Comparison of ENCODE assay signal across 8 cellular contexts in genomic region chr13:114130708-114131580, GRCh38. TPM values are rescaled to one million over a fixed set of nuclear protein-coding genes. Genes with fewer than 3 reads are reported as not detected.
DNase-seq lines count a peak whose midpoint lies in the region; ATAC-seq and TF ChIP-seq lines count a peak whose summit lies in the region.

No MANE protein-coding gene starts in this region.

- H3K4me2 ChIP-seq in OCI-LY3 (ENCODE audit: low read length): peak overlapping the region; percentile 79

- intact Hi-C loops in CD8-positive, alpha-beta T cell (cut with DNase I, micrococcal nuclease): loop anchor here in 1 of 2 experiments (1.0 kb wide), 1 partner anchor 12 kb away; no protein-coding TSS in a partner anchor
- intact Hi-C loops in activated T-helper 2 cell treated with anti-CD3 and anti-CD28 coated beads, Interferon-gamma antibody, Interleukin-2, Interleukin-4, amounts not matched to agents 10 μg/mL and 5 μg/mL and 100 μg/mL, durations not matched to agents 14 hours and 24 hours and 36 hours (cut with micrococcal nuclease): loop anchor here (1.0 to 5.0 kb wide), 2 partner anchors 64 to 924 kb away; partner anchors contain the start of genes CUL4A and PCID2

- in situ Hi-C loops in HAP-1 (cut with MboI; ENCODE audit: low sequenced_read_pairs): no loop called here

- peak overlapping the region; percentile 96 for H3K4me3 ChIP-seq in CD8-positive, alpha-beta T cell (ENCODE audit: low read depth, low read length)
- H3K4me3 ChIP-seq in HAP-1 (peak overlapping the region; percentile 47), OCI-LY3 (ENCODE audit: low read length) (peak overlapping the region; percentile 73), fibroblast of the aortic adventitia (ENCODE audit: low read depth, low read length) (peak overlapping the region; percentile 95)

- no peak for TF ChIP-seq CTCF in CD8-positive, alpha-beta T cell (IDR thresholded peaks at IDR 0.05)
- TF ChIP-seq CTCF in OCI-LY3 (IDR thresholded peaks at IDR 0.05; ENCODE audit: low read depth, low read length): no peak
- no peak for TF ChIP-seq CTCF in fibroblast of the aortic adventitia (IDR thresholded peaks at IDR 0.05; ENCODE audit: insufficient read depth, low read length)
- TF ChIP-seq CTCF in nephron progenitor cell (IDR thresholded peaks at IDR 0.05): no peak

- H3K79me2 ChIP-seq in OCI-LY3 (ENCODE audit: low read length): no peaks in the 10 kb centered on the region

- no peaks in the 10 kb centered on the region for H3K27me3 ChIP-seq in CD8-positive, alpha-beta T cell (ENCODE audit: insufficient read depth, low read length)
- H3K27me3 ChIP-seq in HAP-1 (ENCODE audit: low read depth): no peaks in the 10 kb centered on the region
- peaks cover 30% of the 10 kb centered on the region for H3K27me3 ChIP-seq in OCI-LY3 (ENCODE audit: low read depth, low read length)

- POLR2A ChIA-PET in CD8-positive, alpha-beta T cell (lab: Charles Lee): interaction anchor here (0.9 to 3.8 kb wide), 16 partner anchors 9 to 148 kb away, joined by 3 to 26 read pairs (median 6); no protein-coding TSS in a partner anchor

- no peaks in the 10 kb centered on the region for H3K36me3 ChIP-seq in CD8-positive, alpha-beta T cell (ENCODE audit: insufficient read depth, low read length)
- no peaks in the 10 kb centered on the region for H3K36me3 ChIP-seq in HAP-1 (replicated peaks)
- H3K36me3 ChIP-seq in OCI-LY3 (replicated peaks; ENCODE audit: low read depth, low read length): no peaks in the 10 kb centered on the region

- peak overlapping the region; percentile 92 for H3K27ac ChIP-seq in CD8-positive, alpha-beta T cell (ENCODE audit: low read depth, low read length)
- no peak overlapping the region for H3K27ac ChIP-seq in OCI-LY3 (ENCODE audit: low read length)

- CTCF ChIA-PET in CD8-positive, alpha-beta T cell (lab: Charles Lee): interaction anchor here (0.7 to 7.5 kb wide), 8 partner anchors 10 to 97 kb away, joined by 3 to 56 read pairs (median 4); no protein-coding TSS in a partner anchor

- H3K27me3 Mint-ChIP-seq in CD8-positive, alpha-beta T cell (ENCODE audit: low read depth): no peaks in the 10 kb centered on the region
- peaks cover 11% of the 10 kb centered on the region for H3K27me3 Mint-ChIP-seq in activated T-helper 2 cell treated with anti-CD3 and anti-CD28 coated beads, Interferon-gamma antibody, Interleukin-2, Interleukin-4, amounts not matched to agents 10 μg/mL and 5 μg/mL and 100 μg/mL, durations not matched to agents 14 hours and 24 hours and 36 hours (ENCODE audit: low read depth)
- peaks cover 8% of the 10 kb centered on the region for H3K27me3 Mint-ChIP-seq in nephron progenitor cell (ENCODE audit: low read depth, poor library complexity)

- peak overlapping the region; percentile 100 for H3K27ac Mint-ChIP-seq in CD8-positive, alpha-beta T cell
- peak overlapping the region; percentile 87 for H3K27ac Mint-ChIP-seq in activated T-helper 2 cell treated with anti-CD3 and anti-CD28 coated beads, Interferon-gamma antibody, Interleukin-2, Interleukin-4, amounts not matched to agents 10 μg/mL and 5 μg/mL and 100 μg/mL, durations not matched to agents 14 hours and 24 hours and 36 hours
- peak overlapping the region; percentile 68 for H3K27ac Mint-ChIP-seq in nephron progenitor cell

- peak overlapping the region; percentile 100 for H3K4me3 Mint-ChIP-seq in CD8-positive, alpha-beta T cell
- peak overlapping the region; percentile 93 for H3K4me3 Mint-ChIP-seq in activated T-helper 2 cell treated with anti-CD3 and anti-CD28 coated beads, Interferon-gamma antibody, Interleukin-2, Interleukin-4, amounts not matched to agents 10 μg/mL and 5 μg/mL and 100 μg/mL, durations not matched to agents 14 hours and 24 hours and 36 hours (ENCODE audit: low read depth)
- peak overlapping the region; percentile 98 for H3K4me3 Mint-ChIP-seq in nephron progenitor cell

- ATAC-seq in CD8-positive, alpha-beta T cell: peak; percentile 31
- ATAC-seq in GM18502 (IDR thresholded peaks at IDR 0.05; ENCODE audit: poor library complexity, unreplicated experiment) (no peak), HG03045 (IDR thresholded peaks at IDR 0.05; ENCODE audit: unreplicated experiment) (no peak)

- 0 out of 2 replicates have a peak, but pooled peaks cover 4% of the 10 kb centered on the region for H4K20me1 ChIP-seq in OCI-LY3 (ENCODE audit: insufficient read depth, low read length)

- H3K9me3 Mint-ChIP-seq in CD8-positive, alpha-beta T cell: no peaks in the 10 kb centered on the region
- H3K9me3 Mint-ChIP-seq in activated T-helper 2 cell treated with anti-CD3 and anti-CD28 coated beads, Interferon-gamma antibody, Interleukin-2, Interleukin-4, amounts not matched to agents 10 μg/mL and 5 μg/mL and 100 μg/mL, durations not matched to agents 14 hours and 24 hours and 36 hours: no peaks in the 10 kb centered on the region
- H3K9me3 Mint-ChIP-seq in nephron progenitor cell: no peaks in the 10 kb centered on the region

- H3K9ac ChIP-seq in OCI-LY3 (ENCODE audit: low read length): peak overlapping the region; percentile 26; the same call in 1 of the 2 replicates

- H3K4me1 ChIP-seq in CD8-positive, alpha-beta T cell (ENCODE audit: insufficient read depth, low read length): peaks cover 59% of the 10 kb centered on the region
- H3K4me1 ChIP-seq in HAP-1 (peaks cover 3% of the 10 kb centered on the region; the same call in 1 of the 2 replicates), OCI-LY3 (ENCODE audit: low read length) (peaks cover 19% of the 10 kb centered on the region)

- H3K4me1 Mint-ChIP-seq in CD8-positive, alpha-beta T cell (ENCODE audit: low read depth): peaks cover 67% of the 10 kb centered on the region
- H3K4me1 Mint-ChIP-seq in activated T-helper 2 cell treated with anti-CD3 and anti-CD28 coated beads, Interferon-gamma antibody, Interleukin-2, Interleukin-4, amounts not matched to agents 10 μg/mL and 5 μg/mL and 100 μg/mL, durations not matched to agents 14 hours and 24 hours and 36 hours (ENCODE audit: low read depth): peaks cover 49% of the 10 kb centered on the region
- H3K4me1 Mint-ChIP-seq in nephron progenitor cell: peaks cover 83% of the 10 kb centered on the region

- H3K9me3 ChIP-seq in CD8-positive, alpha-beta T cell (ENCODE audit: low read length): no peaks in the 10 kb centered on the region
- no peaks in the 10 kb centered on the region for H3K9me3 ChIP-seq in HAP-1
- H3K9me3 ChIP-seq in OCI-LY3 (ENCODE audit: insufficient read depth, low read length): no peaks in the 10 kb centered on the region

- peaks cover 48% of the 10 kb centered on the region for H3K36me3 Mint-ChIP-seq in CD8-positive, alpha-beta T cell
- H3K36me3 Mint-ChIP-seq in activated T-helper 2 cell treated with anti-CD3 and anti-CD28 coated beads, Interferon-gamma antibody, Interleukin-2, Interleukin-4, amounts not matched to agents 10 μg/mL and 5 μg/mL and 100 μg/mL, durations not matched to agents 14 hours and 24 hours and 36 hours (ENCODE audit: low read depth): peaks cover 23% of the 10 kb centered on the region
- H3K36me3 Mint-ChIP-seq in nephron progenitor cell (ENCODE audit: low read depth): no peaks in the 10 kb centered on the region

- peak overlapping the region; percentile 80; the same call in 1 of the 2 replicates for H2AFZ ChIP-seq in OCI-LY3 (ENCODE audit: low read depth, low read length)

- peak in 5 of 7 experiments; percentile 62 to 84 (median 74) for DNase-seq in CD8-positive, alpha-beta T cell
- peak; percentile 27 to 50 for DNase-seq in HAP-1 (ENCODE audit: low spot score in 2 of 2)
- peak; percentile 67 for DNase-seq in activated T-helper 2 cell treated with anti-CD3 and anti-CD28 coated beads, Interferon-gamma antibody, Interleukin-2, Interleukin-4, amounts not matched to agents 10 μg/mL and 5 μg/mL and 100 μg/mL, durations not matched to agents 14 hours and 24 hours and 36 hours (ENCODE audit: low spot score)
- peak; percentile 80 for DNase-seq in fibroblast of the aortic adventitia (ENCODE audit: low read depth)
- DNase-seq in nephron progenitor cell: peak; percentile 59

RNA-seq across cellular contexts. Expression of gene RASA3, which starts 1.5 kb away (rescaled TPM):
- 100 to 1,000 TPM; 144 TPM for total RNA-seq in CD8-positive, alpha-beta T cell
- total RNA-seq in activated T-helper 2 cell treated with anti-CD3 and anti-CD28 coated beads, Interferon-gamma antibody, Interleukin-2, Interleukin-4, amounts not matched to agents 10 μg/mL and 5 μg/mL and 100 μg/mL, durations not matched to agents 14 hours and 24 hours and 36 hours: 13.7 and 13.9 TPM in 2 replicates
- 14.0 and 36.1 TPM in 2 replicates for total RNA-seq in fibroblast of the aortic adventitia (ENCODE audit: low replicate concordance)

RNA-seq across cellular contexts. Expression of gene CFAP97D2, which starts 48.1 kb away (rescaled TPM):
- 1 to 10 TPM; 3.8 to 4.1 TPM for total RNA-seq in CD8-positive, alpha-beta T cell
- total RNA-seq in activated T-helper 2 cell treated with anti-CD3 and anti-CD28 coated beads, Interferon-gamma antibody, Interleukin-2, Interleukin-4, amounts not matched to agents 10 μg/mL and 5 μg/mL and 100 μg/mL, durations not matched to agents 14 hours and 24 hours and 36 hours: not detected in 2 replicates
- total RNA-seq in fibroblast of the aortic adventitia (ENCODE audit: low replicate concordance): not detected in 2 replicates
